25 cellular contexts compared by ENCODE assay signal in genomic region chr6:130851026-130851425, GRCh38. TPM values are rescaled to one million over a fixed set of nuclear protein-coding genes. Genes with fewer than 3 reads are reported as not detected.
DNase-seq lines count a peak whose midpoint lies in the region; ATAC-seq, FAIRE-seq and TF ChIP-seq lines count a peak whose summit lies in the region.
"Had no signal": no experiment of that assay in that cellular context is flagged by ENCODE, and none has a peak within 500 bp of the region (broad histone marks: within the 10 kb centered on the region; RNA-seq: fewer than 3 reads in every experiment).

No MANE protein-coding gene starts in this region.

- H4K20me1 ChIP-seq in BLaER1 (no peaks in the 10 kb centered on the region), GM12878 (ENCODE audit: control insufficient read depth, insufficient read depth) (no peaks in the 10 kb centered on the region)

- POLR2A ChIA-PET in GM12878 (lab: Charles Lee) (no interaction called here), GM10248 (lab: Yijun Ruan, JAX) (no interaction called here)

- intact Hi-C loops in GM12878 (cut with micrococcal nuclease; ENCODE audit: unreplicated experiment), result no loop called here

- RAD21 ChIA-PET in GM12878 (lab: Charles Lee; ENCODE audit: unreplicated experiment), result no interaction called here

- CTCF ChIA-PET in GM12878 (lab: Yijun Ruan, JAX), result interaction anchor here (1.2 to 5.1 kb wide), 3 partner anchors 21 to 557 kb away, joined by 3 to 32 read pairs (median 7); no protein-coding TSS in a partner anchor
- CTCF ChIA-PET in GM10248 (lab: Yijun Ruan, JAX), result interaction anchor here (5.1 kb wide), 1 partner anchor 21 kb away, joined by 23 read pairs; no protein-coding TSS in a partner anchor

- no peaks in the 10 kb centered on the region for H3K79me2 ChIP-seq in GM12878 (ENCODE audit: control insufficient read depth, insufficient read depth, low read length)

- H3K4me1 ChIP-seq in BLaER1 (peaks cover 59% of the 10 kb centered on the region), GM12878 (ENCODE audit: control insufficient read depth, insufficient read depth, low read length) (no peaks in the 10 kb centered on the region)
- H3K4me1 ChIP-seq: BE2C had no signal

- H3K9ac ChIP-seq in BLaER1 (no peak overlapping the region), GM12878 (ENCODE audit: control insufficient read depth, insufficient read depth, low read length) (no peak overlapping the region)
- H3K9ac ChIP-seq: SK-N-SH had no signal

- H3K27me3 ChIP-seq in BLaER1, result no peaks in the 10 kb centered on the region
- H3K27me3 ChIP-seq in GM12878 (replicated peaks in 1 of 2; ENCODE audit: control insufficient read depth in 2 of 2, insufficient read depth in 2 of 2, low read length in 1 of 2), result no peaks in the 10 kb centered on the region
- H3K27me3 ChIP-seq: BE2C had no signal

- ATAC-seq in HG03432 (IDR thresholded peaks at IDR 0.05; ENCODE audit: unreplicated experiment) (peak; percentile 35), GM12878 (0 out of 3 replicates have a peak, but pooled peaks have one; percentile 23), HG02610 (IDR thresholded peaks at IDR 0.05; ENCODE audit: unreplicated experiment) (no peak)

- TF ChIP-seq POLR2A in GM12878 (IDR thresholded peaks at IDR 0.05; ENCODE audit: low read depth, low read length), result no peak

- H3K36me3 ChIP-seq in BLaER1, result peaks cover 31% of the 10 kb centered on the region
- no peaks in the 10 kb centered on the region for H3K36me3 ChIP-seq in GM12878 (ENCODE audit: control insufficient read depth in 2 of 2, insufficient read depth in 2 of 2, low read length in 1 of 2)
- H3K36me3 ChIP-seq: BE2C had no signal

- DNase-seq in GM12878 (ENCODE audit: low read depth, low spot score) (no peak), lung microvascular endothelial cell (ENCODE audit: low read depth in 2 of 2) (peak; percentile 5 to 19), GM10248 (ENCODE audit: extremely low spot score) (no peak), NCI-H2081 treated with DMSO at 0.1 percent for 48 hours (lab: John Stamatoyannopoulos, UW) (no peak)
- DNase-seq: BE2C; CD4-positive, alpha-beta memory T cell; EL; Karpas-422; NCI-H1048; NCI-H146; NCI-H2107; NCI-H510A; NCI-H748 treated with DMSO at 0.1 percent for 48 hours; RPMI8226; SHP77 treated with DMSO at 0.1 percent for 48 hours; SK-N-SH had no signal

- in situ Hi-C loops in GM12878 (cut with MboI), result no loop called here

- WGBS in GM12878 (ENCODE audit: insufficient coverage, insufficient replicate concordance, low lambda C conversion rate, missing lambda C conversion rate), result 50% methylated on average over 1 of the region's 1 CpG

- BruUV-seq in GM12878 (replicated peaks; lab: Mats Ljungman, UMichigan), result no TSS peak

- H2AFZ ChIP-seq in GM12878 (ENCODE audit: control insufficient read depth, low read depth, low read length), result no peak overlapping the region

- H3K4me3 ChIP-seq in BLaER1 (no peak overlapping the region), GM12878 (no peak overlapping the region)

- no peak for TF ChIP-seq EP300 in GM12878 (IDR thresholded peaks at IDR 0.05; ENCODE audit: borderline replicate concordance in 1 of 2, control insufficient read depth in 1 of 2, low read depth in 2 of 2, low read length in 2 of 2)

- H3K27ac ChIP-seq in BLaER1 (no peak overlapping the region), GM12878 (ENCODE audit: control insufficient read depth, insufficient read depth) (no peak overlapping the region)

- TF ChIP-seq CTCF in GM12878 (IDR thresholded peaks at IDR 0.05 in 2 of 3, conservative IDR thresholded peaks at IDR 0.05 in 1 of 3; ENCODE audit: control insufficient read depth in 2 of 3, extremely low read depth in 1 of 3, insufficient read depth in 1 of 3, low read depth in 3 of 3, low read length in 3 of 3), result no peak
- no peak for TF ChIP-seq CTCF in GM10248 (IDR thresholded peaks at IDR 0.05; ENCODE audit: control extremely low read depth, extremely low read depth, low read depth, missing control alignments)

- SMC1A ChIA-PET in GM12878 (lab: Charles Lee; ENCODE audit: uncharacterized antibody, unreplicated experiment), result interaction anchor here (1.0 to 2.4 kb wide), 4 partner anchors 8 to 35 kb away, joined by 3 to 7 read pairs (median 4); no protein-coding TSS in a partner anchor

- H3K4me2 ChIP-seq in BLaER1 (0 out of 2 replicates have a peak overlapping the region, but pooled peaks have one; percentile 12), GM12878 (ENCODE audit: control insufficient read depth, insufficient read depth) (no peak overlapping the region)
- H3K4me2 ChIP-seq: SK-N-SH had no signal

- FAIRE-seq in GM12878 (lab: Jason Lieb, UNC), result no peak
- FAIRE-seq: A204.1, H1 had no signal

- H3K9me3 ChIP-seq in BLaER1, result no peaks in the 10 kb centered on the region; the same call in 1 of the 2 replicates
- H3K9me3 ChIP-seq in GM12878 (replicated peaks; ENCODE audit: control insufficient read depth, insufficient read depth, low read length), result no peaks in the 10 kb centered on the region
- H3K9me3 ChIP-seq: BE2C had no signal

- TF ChIP-seq RAD21 in GM12878 (IDR thresholded peaks at IDR 0.05; ENCODE audit: insufficient read depth, low read depth, low read length), result no peak

TF ChIP-seq in GM12878, 131 proteins besides CTCF, POLR2A, EP300 and RAD21:
- TF ChIP-seq BHLHE40 (IDR thresholded peaks at IDR 0.05; ENCODE audit: borderline replicate concordance in 1 of 2, low read depth in 2 of 2, low read length in 1 of 2), result no peak
- TF ChIP-seq ZBTB40 (IDR thresholded peaks at IDR 0.05; ENCODE audit: borderline replicate concordance), result no peak
- TF ChIP-seq ESRRA (IDR thresholded peaks at IDR 0.05; ENCODE audit: low read length), result no peak

RNA-seq across cellular contexts. Expression of gene SMLR1, which starts 23.8 kb away (rescaled TPM):
- not detected in 2 replicates for total RNA-seq in GM12878 (2013; cell fraction: nucleolus; rRNA removed)
- not detected in 2 replicates for total RNA-seq in GM12878 (2014; rRNA removed)
- total RNA-seq in GM12878 (2014; rRNA removed; fragmentation: Illumina TruSeq; extraction: Trizol), result not detected in 2 replicates
- 0.08 and 0.10 TPM in 2 replicates for total RNA-seq in GM12878 (2021)
- not detected for polyA plus RNA-seq in GM12878 (2011; ENCODE audit: low read depth)
- polyA plus RNA-seq in GM12878 (2011; rRNA removed), result not detected in 2 replicates
- polyA plus RNA-seq in GM12878 (2011; cell fraction: cytosol; rRNA removed), result not detected in 2 replicates
- not detected in 2 replicates for polyA plus RNA-seq in GM12878 (2011; cell fraction: nucleus; rRNA removed)
- not detected in 2 replicates for polyA plus RNA-seq in GM12878 (2012)
- not detected in 2 replicates for polyA plus RNA-seq in GM12878 (2014; fragmentation: Illumina TruSeq; extraction: Trizol)
- polyA plus RNA-seq in GM12878 (2014; fragmentation: Nextera tagmentation; extraction: Ambion mirVana), result not detected
- polyA plus RNA-seq in GM12878 (2014; rRNA removed), result not detected in 2 replicates
- polyA plus RNA-seq in GM12878 (2016; fragmentation: Nextera tagmentation; extraction: Ambion mirVana), result not detected
- polyA minus RNA-seq in GM12878 (2011; rRNA and poly(A)+ RNA removed), result not detected in 2 replicates
- polyA minus RNA-seq in GM12878 (2011; cell fraction: cytosol; rRNA and poly(A)+ RNA removed), result not detected in 2 replicates
- not detected in 2 replicates for polyA minus RNA-seq in GM12878 (2011; cell fraction: nucleus; rRNA and poly(A)+ RNA removed)
- not detected in 2 replicates for total RNA-seq in lung microvascular endothelial cell
- total RNA-seq: CD4-positive, alpha-beta memory T cell; H1; HT1080; MCF 10A; OCI-LY7 had no signal
- polyA plus RNA-seq: CD4-positive, alpha-beta memory T cell; H1; IgD-negative memory B cell had no signal

Comparison
In these comparisons a context has a peak if more than half of its experiments do, and no peak if none do; other contexts are left out.
1. DNase-seq: peak in lung microvascular endothelial cell (2 of 2); none in GM12878 (single experiment), GM10248 (single experiment) and NCI-H2081 treated with DMSO at 0.1 percent for 48 hours (single experiment).